8 cellular contexts compared by ENCODE assay signal in genomic region chr12:57583008-57583831, GRCh38. TPM values are rescaled to one million over a fixed set of nuclear protein-coding genes. Genes with fewer than 3 reads are reported as not detected.
DNase-seq lines count a peak whose midpoint lies in the region; ATAC-seq and TF ChIP-seq lines count a peak whose summit lies in the region.

No MANE protein-coding gene starts in this region.

- H3K4me3 Mint-ChIP-seq in activated CD4-positive, alpha-beta T cell treated with anti-CD3 and anti-CD28 coated beads, Interleukin-2, amount 10 ng/mL, durations not matched to agents 24 days and 14 days = no peak overlapping the region

- H3K27me3 ChIP-seq in lower lobe of right lung (ENCODE audit: low read depth) = peaks cover 3% of the 10 kb centered on the region

- no peaks in the 10 kb centered on the region for H3K4me1 ChIP-seq in lower lobe of right lung

- no peak overlapping the region for H3K27ac ChIP-seq in lower lobe of right lung

- H3K36me3 Mint-ChIP-seq in activated CD4-positive, alpha-beta T cell treated with anti-CD3 and anti-CD28 coated beads, Interleukin-2, amount 10 ng/mL, durations not matched to agents 24 days and 14 days (ENCODE audit: low read depth) = no peaks in the 10 kb centered on the region

- DNase-seq in COR-L47 (lab: John Stamatoyannopoulos, UW) = peak; percentile 92
- peak; percentile 49 for DNase-seq in NCI-H526 treated with DMSO at 0.1 percent for 48 hours (lab: John Stamatoyannopoulos, UW)
- peak; percentile 92 for DNase-seq in activated CD4-positive, alpha-beta T cell treated with anti-CD3 and anti-CD28 coated beads, Interleukin-2, amount 10 ng/mL, durations not matched to agents 24 days and 14 days
- peak; percentile 81 for DNase-seq in dedifferentiated amniotic fluid mesenchymal stem cell (ENCODE audit: extremely low spot score)
- no peak for DNase-seq in lower lobe of right lung
- DNase-seq in stimulated activated CD8-positive, alpha-beta memory T cell treated with anti-CD3 and anti-CD28 coated beads, Interleukin-12 subunit alpha, Interleukin-12 subunit beta, amount 100 ng/mL, for 4 hours (ENCODE audit: low read depth) = peak; percentile 30

- no peaks in the 10 kb centered on the region for H3K36me3 ChIP-seq in lower lobe of right lung

- peaks cover 10% of the 10 kb centered on the region for H3K27me3 Mint-ChIP-seq in activated CD4-positive, alpha-beta T cell treated with anti-CD3 and anti-CD28 coated beads, Interleukin-2, amount 10 ng/mL, durations not matched to agents 24 days and 14 days

- intact Hi-C loops in activated CD4-positive, alpha-beta T cell treated with anti-CD3 and anti-CD28 coated beads, Interleukin-2, amount 10 ng/mL, durations not matched to agents 24 days and 14 days (cut with micrococcal nuclease) = loop anchor here (1.0 to 5.0 kb wide), 3 partner anchors 38 to 159 kb away; partner anchors contain the start of gene OS9
- intact Hi-C loops in lower lobe of right lung (cut with DNase I) = loop anchor here (10.0 kb wide), 1 partner anchor 52 kb away; the partner anchor contains the start of gene B4GALNT1

- H3K9me3 ChIP-seq in lower lobe of right lung = no peaks in the 10 kb centered on the region

- no peaks in the 10 kb centered on the region for H3K9me3 Mint-ChIP-seq in activated CD4-positive, alpha-beta T cell treated with anti-CD3 and anti-CD28 coated beads, Interleukin-2, amount 10 ng/mL, durations not matched to agents 24 days and 14 days

- ATAC-seq in GM19455 (IDR thresholded peaks at IDR 0.05; ENCODE audit: unreplicated experiment) (peak; percentile 99), HG03520 (IDR thresholded peaks at IDR 0.05; ENCODE audit: unreplicated experiment) (peak; percentile 88), lower lobe of right lung (peak; percentile 93 to 96)

- no peak overlapping the region for H3K4me3 ChIP-seq in lower lobe of right lung

- peak; percentile 90 for TF ChIP-seq CTCF in lower lobe of right lung (IDR thresholded peaks at IDR 0.05)

- no peak overlapping the region for H3K27ac Mint-ChIP-seq in activated CD4-positive, alpha-beta T cell treated with anti-CD3 and anti-CD28 coated beads, Interleukin-2, amount 10 ng/mL, durations not matched to agents 24 days and 14 days

- H3K4me1 Mint-ChIP-seq in activated CD4-positive, alpha-beta T cell treated with anti-CD3 and anti-CD28 coated beads, Interleukin-2, amount 10 ng/mL, durations not matched to agents 24 days and 14 days = peaks cover 3% of the 10 kb centered on the region

RNA-seq across cellular contexts. Expression of gene PIP4K2C, which starts 7.8 kb away (rescaled TPM):
- 21.5 and 23.0 TPM in 2 replicates for total RNA-seq in activated CD4-positive, alpha-beta T cell treated with anti-CD3 and anti-CD28 coated beads, Interleukin-2, amount 10 ng/mL, durations not matched to agents 24 days and 14 days
- 28.6 TPM for total RNA-seq in lower lobe of right lung

RNA-seq across cellular contexts. Expression of gene DTX3, which starts 21.4 kb away (rescaled TPM):
- 15.9 and 18.3 TPM in 2 replicates for total RNA-seq in activated CD4-positive, alpha-beta T cell treated with anti-CD3 and anti-CD28 coated beads, Interleukin-2, amount 10 ng/mL, durations not matched to agents 24 days and 14 days
- total RNA-seq in lower lobe of right lung = 21.4 TPM

RNA-seq across cellular contexts. Expression of gene ARHGEF25, which starts 28.0 kb away (rescaled TPM):
- 1.6 and 1.7 TPM in 2 replicates for total RNA-seq in activated CD4-positive, alpha-beta T cell treated with anti-CD3 and anti-CD28 coated beads, Interleukin-2, amount 10 ng/mL, durations not matched to agents 24 days and 14 days
- 11.5 TPM for total RNA-seq in lower lobe of right lung

RNA-seq across cellular contexts. Expression of gene KIF5A, which starts 33.4 kb away (rescaled TPM):
- total RNA-seq in activated CD4-positive, alpha-beta T cell treated with anti-CD3 and anti-CD28 coated beads, Interleukin-2, amount 10 ng/mL, durations not matched to agents 24 days and 14 days = 1.8 and 2.4 TPM in 2 replicates
- 0.09 TPM for total RNA-seq in lower lobe of right lung

RNA-seq across cellular contexts. Expression of gene DCTN2, which starts 36.2 kb away (rescaled TPM):
- total RNA-seq in activated CD4-positive, alpha-beta T cell treated with anti-CD3 and anti-CD28 coated beads, Interleukin-2, amount 10 ng/mL, durations not matched to agents 24 days and 14 days = 78.9 and 80.9 TPM in 2 replicates
- total RNA-seq in lower lobe of right lung = 88.3 TPM
